ENCODE assay signal across 1 cellular context in genomic region chr1:223703668-223704013, GRCh38.
TF ChIP-seq lines count a peak whose summit lies in the region.

No MANE protein-coding gene starts in this region.

TF ChIP-seq in A549, 52 proteins besides CTCF, POLR2A, EP300 and RAD21:
- TF ChIP-seq HOXB13 (CRISPR knock-in tag; IDR thresholded peaks at IDR 0.05; ENCODE audit: low read depth) (no peak), BHLHE40 (IDR thresholded peaks at IDR 0.05; ENCODE audit: low read depth, low read length) (no peak), SREBF2 (IDR thresholded peaks at IDR 0.05) (no peak), CBX8 (IDR thresholded peaks at IDR 0.05) (no peak), CHD2 (IDR thresholded peaks at IDR 0.05; ENCODE audit: low read length, partially characterized antibody) (no peak), RCOR1 (IDR thresholded peaks at IDR 0.05; ENCODE audit: low read depth, low read length) (no peak)
